In genomic region chr5:61330341-61330878, GRCh38 we compare ENCODE assay signal across 8 cellular contexts. TPM values are rescaled to one million over a fixed set of nuclear protein-coding genes. Genes with fewer than 3 reads are reported as not detected.
DNase-seq lines count a peak whose midpoint lies in the region; ATAC-seq and TF ChIP-seq lines count a peak whose summit lies in the region.

No MANE protein-coding gene starts in this region.

- no peak for TF ChIP-seq CTCF in Peyer's patch (IDR thresholded peaks at IDR 0.05)

- H3K27ac ChIP-seq in Peyer's patch = peak overlapping the region; percentile 94 to 99 (median 96)

- peak in 1 of 2 donors; percentile 23 for TF ChIP-seq POLR2A in Peyer's patch (IDR thresholded peaks at IDR 0.05)

- H3K36me3 ChIP-seq in Peyer's patch = no peaks in the 10 kb centered on the region

- peak overlapping the region; percentile 36 for H3K27ac Mint-ChIP-seq in stimulated activated effector memory CD8-positive, alpha-beta T cell treated with anti-CD3 and anti-CD28 coated beads, Interleukin-12 subunit alpha, Interleukin-12 subunit beta, amount 100 ng/mL, for 72 hours

- DNase-seq in D341Med (ENCODE audit: low spot score) = peak; percentile 74
- peak in 2 of 3 donors; percentile 31 to 65 for DNase-seq in Peyer's patch
- DNase-seq in central memory CD4-positive, alpha-beta T cell = peak; percentile 45
- peak; percentile 79 for DNase-seq in kidney glomerular epithelial cell (lab: John Stamatoyannopoulos, UW)
- peak in 1 of 2 donors; percentile 56 for DNase-seq in stimulated activated effector memory CD8-positive, alpha-beta T cell treated with anti-CD3 and anti-CD28 coated beads, Interleukin-12 subunit alpha, Interleukin-12 subunit beta, amount 100 ng/mL, for 72 hours (ENCODE audit: low spot score in 2 of 2)

- peaks cover 52% of the 10 kb centered on the region for H3K36me3 Mint-ChIP-seq in stimulated activated effector memory CD8-positive, alpha-beta T cell treated with anti-CD3 and anti-CD28 coated beads, Interleukin-12 subunit alpha, Interleukin-12 subunit beta, amount 100 ng/mL, for 72 hours

- peaks cover 53% of the 10 kb centered on the region for H3K4me1 Mint-ChIP-seq in stimulated activated effector memory CD8-positive, alpha-beta T cell treated with anti-CD3 and anti-CD28 coated beads, Interleukin-12 subunit alpha, Interleukin-12 subunit beta, amount 100 ng/mL, for 72 hours

- H3K4me3 Mint-ChIP-seq in stimulated activated effector memory CD8-positive, alpha-beta T cell treated with anti-CD3 and anti-CD28 coated beads, Interleukin-12 subunit alpha, Interleukin-12 subunit beta, amount 100 ng/mL, for 72 hours = peak overlapping the region; percentile 88

- H3K27me3 ChIP-seq in Peyer's patch = no peaks in the 10 kb centered on the region

- peaks cover 0 to 33% (median 6%) of the 10 kb centered on the region in 4 donors for H3K4me1 ChIP-seq in Peyer's patch

- peak overlapping the region; percentile 86 to 92 (median 90) for H3K4me3 ChIP-seq in Peyer's patch

- peak; percentile 2 for ATAC-seq in HG02852 (IDR thresholded peaks at IDR 0.05; ENCODE audit: unreplicated experiment)
- ATAC-seq in stimulated activated effector memory CD8-positive, alpha-beta T cell treated with anti-CD3 and anti-CD28 coated beads, Interleukin-12 subunit alpha, Interleukin-12 subunit beta, amount 100 ng/mL, for 72 hours = no peak
- no peak for ATAC-seq in GM21390 (IDR thresholded peaks at IDR 0.05; ENCODE audit: unreplicated experiment)
- ATAC-seq in HG03457 (IDR thresholded peaks at IDR 0.05; ENCODE audit: unreplicated experiment) = no peak

- H3K9me3 ChIP-seq in Peyer's patch = no peaks in the 10 kb centered on the region

- peaks cover 4% of the 10 kb centered on the region for H3K9me3 Mint-ChIP-seq in stimulated activated effector memory CD8-positive, alpha-beta T cell treated with anti-CD3 and anti-CD28 coated beads, Interleukin-12 subunit alpha, Interleukin-12 subunit beta, amount 100 ng/mL, for 72 hours

RNA-seq across cellular contexts. Expression of gene ZSWIM6, which starts 1.6 kb away (rescaled TPM):
- total RNA-seq in Peyer's patch = 10 to 100 TPM; 13.3 to 19.4 (median 16.0) TPM
